1 cellular context compared by ENCODE assay signal in genomic region chr9:33229359-33230120, GRCh38.
TF ChIP-seq lines count a peak whose summit lies in the region.

No MANE protein-coding gene starts in this region.

TF ChIP-seq in GM12878, 131 proteins besides CTCF, POLR2A, EP300 and RAD21 (continued from another document):
- no peak for TF ChIP-seq NFYA (IDR thresholded peaks at IDR 0.05; ENCODE audit: borderline replicate concordance, low read depth, low read length)
- TF ChIP-seq, protein P1, sequence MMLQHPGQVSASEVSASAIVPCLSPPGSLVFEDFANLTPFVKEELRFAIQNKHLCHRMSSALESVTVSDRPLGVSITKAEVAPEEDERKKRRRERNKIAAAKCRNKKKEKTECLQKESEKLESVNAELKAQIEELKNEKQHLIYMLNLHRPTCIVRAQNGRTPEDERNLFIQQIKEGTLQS (IDR thresholded peaks at IDR 0.05; ENCODE audit: borderline replicate concordance, extremely low read depth, low read depth, low read length), result no peak
- TF ChIP-seq ZNF622 (IDR thresholded peaks at IDR 0.05), result no peak
- TF ChIP-seq, protein P2, sequence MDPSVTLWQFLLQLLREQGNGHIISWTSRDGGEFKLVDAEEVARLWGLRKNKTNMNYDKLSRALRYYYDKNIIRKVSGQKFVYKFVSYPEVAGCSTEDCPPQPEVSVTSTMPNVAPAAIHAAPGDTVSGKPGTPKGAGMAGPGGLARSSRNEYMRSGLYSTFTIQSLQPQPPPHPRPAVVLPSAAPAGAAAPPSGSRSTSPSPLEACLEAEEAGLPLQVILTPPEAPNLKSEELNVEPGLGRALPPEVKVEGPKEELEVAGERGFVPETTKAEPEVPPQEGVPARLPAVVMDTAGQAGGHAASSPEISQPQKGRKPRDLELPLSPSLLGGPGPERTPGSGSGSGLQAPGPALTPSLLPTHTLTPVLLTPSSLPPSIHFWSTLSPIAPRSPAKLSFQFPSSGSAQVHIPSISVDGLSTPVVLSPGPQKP (IDR thresholded peaks at IDR 0.05; ENCODE audit: low read depth, low read length), result no peak
- no peak for TF ChIP-seq NBN (IDR thresholded peaks at IDR 0.05)
- TF ChIP-seq NKRF (conservative IDR thresholded peaks at IDR 0.05), result no peak
- TF ChIP-seq TCF7 (IDR thresholded peaks at IDR 0.05; ENCODE audit: borderline replicate concordance), result no peak
- no peak for TF ChIP-seq BHLHE40 (IDR thresholded peaks at IDR 0.05; ENCODE audit: borderline replicate concordance in 1 of 2, low read depth in 2 of 2, low read length in 1 of 2)
- no peak for TF ChIP-seq IRF5 (IDR thresholded peaks at IDR 0.05; ENCODE audit: borderline replicate concordance)
- TF ChIP-seq DPF2 (IDR thresholded peaks at IDR 0.05), result no peak
- no peak for TF ChIP-seq NRF1 (conservative IDR thresholded peaks at IDR 0.05; ENCODE audit: low read depth, low read length)
- no peak for TF ChIP-seq NFXL1 (IDR thresholded peaks at IDR 0.05; ENCODE audit: borderline replicate concordance)
- TF ChIP-seq BRCA1 (IDR thresholded peaks at IDR 0.05; ENCODE audit: low read depth, low read length), result no peak
- no peak for TF ChIP-seq ZNF384 (IDR thresholded peaks at IDR 0.05; ENCODE audit: borderline replicate concordance, low read depth, low read length)
